Comparison of ENCODE assay signal across 1 cellular context in the genomic region with DNA sequence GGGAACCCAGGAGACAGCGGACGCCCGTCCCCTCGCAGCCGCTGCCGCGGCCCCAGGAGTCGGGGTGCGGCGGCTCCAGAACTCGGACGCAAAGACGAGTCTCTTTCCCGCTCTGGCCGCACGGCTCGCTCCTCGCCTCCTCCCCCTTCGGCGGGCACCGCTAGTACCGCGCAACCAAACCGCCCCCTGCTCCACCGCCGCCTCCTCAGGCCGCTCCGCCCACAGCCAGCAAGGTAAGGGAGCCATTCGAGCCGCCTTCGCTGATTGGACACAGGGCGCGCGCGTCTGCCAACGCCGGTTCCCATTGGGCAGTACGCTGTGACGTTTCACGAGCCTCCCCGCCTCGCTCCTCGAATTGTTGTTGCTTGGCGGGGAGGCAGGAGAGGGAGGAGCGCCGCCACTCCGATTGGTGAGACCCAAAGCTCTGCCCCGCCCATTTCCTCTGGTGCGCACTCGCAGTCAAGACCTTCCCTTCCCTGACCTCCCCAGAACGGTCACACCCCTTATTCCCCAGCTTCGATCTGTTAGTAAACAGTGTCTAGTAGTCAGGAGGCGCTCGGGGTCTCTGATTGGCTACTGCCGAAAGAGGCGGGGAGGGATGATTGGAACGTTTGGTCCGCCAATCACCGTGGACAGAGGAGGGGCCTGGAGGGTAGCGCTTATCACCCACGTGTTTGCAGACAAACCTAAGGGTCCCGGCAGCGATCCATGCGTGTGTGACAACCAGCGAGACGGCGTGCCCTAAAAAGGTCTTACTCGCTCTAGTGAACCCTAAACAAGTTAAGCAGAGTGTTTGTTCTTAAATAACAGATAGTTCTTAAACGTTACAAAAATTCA.
TF ChIP-seq lines count a peak whose summit lies in the region.

Gene RPS6KA5 (minus strand): TSS at position 170 of the 837 bp plus-strand sequence. CDS start 207 bp downstream, outside the sequence.

TF ChIP-seq in HEK293, 187 proteins besides CTCF, POLR2A, EP300 and RAD21 (continued from another document):
- TF ChIP-seq ZNF843 (tag by site-specific recombination; IDR thresholded peaks at IDR 0.05), result peak; percentile 75; the same call in 1 of the 2 replicates
- TF ChIP-seq ZNF600 (tag by site-specific recombination; IDR thresholded peaks at IDR 0.05), result peak; percentile 79
- TF ChIP-seq ZNF544 (tag by site-specific recombination; IDR thresholded peaks at IDR 0.05), result no peak
- no peak for TF ChIP-seq ZNF433 (tag by site-specific recombination; IDR thresholded peaks at IDR 0.05; ENCODE audit: low read depth)
- TF ChIP-seq, protein P1, sequence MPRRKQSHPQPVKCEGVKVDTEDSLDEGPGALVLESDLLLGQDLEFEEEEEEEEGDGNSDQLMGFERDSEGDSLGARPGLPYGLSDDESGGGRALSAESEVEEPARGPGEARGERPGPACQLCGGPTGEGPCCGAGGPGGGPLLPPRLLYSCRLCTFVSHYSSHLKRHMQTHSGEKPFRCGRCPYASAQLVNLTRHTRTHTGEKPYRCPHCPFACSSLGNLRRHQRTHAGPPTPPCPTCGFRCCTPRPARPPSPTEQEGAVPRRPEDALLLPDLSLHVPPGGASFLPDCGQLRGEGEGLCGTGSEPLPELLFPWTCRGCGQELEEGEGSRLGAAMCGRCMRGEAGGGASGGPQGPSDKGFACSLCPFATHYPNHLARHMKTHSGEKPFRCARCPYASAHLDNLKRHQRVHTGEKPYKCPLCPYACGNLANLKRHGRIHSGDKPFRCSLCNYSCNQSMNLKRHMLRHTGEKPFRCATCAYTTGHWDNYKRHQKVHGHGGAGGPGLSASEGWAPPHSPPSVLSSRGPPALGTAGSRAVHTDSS (tag by site-specific recombination; IDR thresholded peaks at IDR 0.05), result no peak
- TF ChIP-seq FEZF1 (tag by site-specific recombination; IDR thresholded peaks at IDR 0.05), result peak; percentile 26; the same call in 1 of the 2 replicates
- no peak for TF ChIP-seq PRDM6 (tag by site-specific recombination; IDR thresholded peaks at IDR 0.05)
- TF ChIP-seq ZNF560 (tag by site-specific recombination; IDR thresholded peaks at IDR 0.05; ENCODE audit: borderline replicate concordance), result no peak
- no peak for TF ChIP-seq ZNF558 (tag by site-specific recombination; IDR thresholded peaks at IDR 0.05)
- TF ChIP-seq ZNF19 (tag by site-specific recombination; IDR thresholded peaks at IDR 0.05; ENCODE audit: low read depth), result no peak
- no peak for TF ChIP-seq SCRT1 (tag by site-specific recombination; IDR thresholded peaks at IDR 0.05; ENCODE audit: borderline replicate concordance)
- TF ChIP-seq HOXA7 (CRISPR knock-in tag; IDR thresholded peaks at IDR 0.05; ENCODE audit: borderline replicate concordance), result no peak
- no peak for TF ChIP-seq ZNF626 (tag by site-specific recombination; IDR thresholded peaks at IDR 0.05)
- TF ChIP-seq ZNF747 (tag by site-specific recombination; IDR thresholded peaks at IDR 0.05), result no peak
- TF ChIP-seq, protein P2, sequence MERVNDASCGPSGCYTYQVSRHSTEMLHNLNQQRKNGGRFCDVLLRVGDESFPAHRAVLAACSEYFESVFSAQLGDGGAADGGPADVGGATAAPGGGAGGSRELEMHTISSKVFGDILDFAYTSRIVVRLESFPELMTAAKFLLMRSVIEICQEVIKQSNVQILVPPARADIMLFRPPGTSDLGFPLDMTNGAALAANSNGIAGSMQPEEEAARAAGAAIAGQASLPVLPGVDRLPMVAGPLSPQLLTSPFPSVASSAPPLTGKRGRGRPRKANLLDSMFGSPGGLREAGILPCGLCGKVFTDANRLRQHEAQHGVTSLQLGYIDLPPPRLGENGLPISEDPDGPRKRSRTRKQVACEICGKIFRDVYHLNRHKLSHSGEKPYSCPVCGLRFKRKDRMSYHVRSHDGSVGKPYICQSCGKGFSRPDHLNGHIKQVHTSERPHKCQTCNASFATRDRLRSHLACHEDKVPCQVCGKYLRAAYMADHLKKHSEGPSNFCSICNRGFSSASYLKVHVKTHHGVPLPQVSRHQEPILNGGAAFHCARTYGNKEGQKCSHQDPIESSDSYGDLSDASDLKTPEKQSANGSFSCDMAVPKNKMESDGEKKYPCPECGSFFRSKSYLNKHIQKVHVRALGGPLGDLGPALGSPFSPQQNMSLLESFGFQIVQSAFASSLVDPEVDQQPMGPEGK (tag by site-specific recombination; IDR thresholded peaks at IDR 0.05), result peak; percentile 77
- TF ChIP-seq WT1 (tag by site-specific recombination; IDR thresholded peaks at IDR 0.05), result peak; percentile 54
- no peak for TF ChIP-seq BCL11B (tag by site-specific recombination; IDR thresholded peaks at IDR 0.05; ENCODE audit: low read depth)
- TF ChIP-seq ZNF140 (tag by site-specific recombination; IDR thresholded peaks at IDR 0.05), result no peak
